25 cellular contexts compared by ENCODE assay signal in the genomic region with DNA sequence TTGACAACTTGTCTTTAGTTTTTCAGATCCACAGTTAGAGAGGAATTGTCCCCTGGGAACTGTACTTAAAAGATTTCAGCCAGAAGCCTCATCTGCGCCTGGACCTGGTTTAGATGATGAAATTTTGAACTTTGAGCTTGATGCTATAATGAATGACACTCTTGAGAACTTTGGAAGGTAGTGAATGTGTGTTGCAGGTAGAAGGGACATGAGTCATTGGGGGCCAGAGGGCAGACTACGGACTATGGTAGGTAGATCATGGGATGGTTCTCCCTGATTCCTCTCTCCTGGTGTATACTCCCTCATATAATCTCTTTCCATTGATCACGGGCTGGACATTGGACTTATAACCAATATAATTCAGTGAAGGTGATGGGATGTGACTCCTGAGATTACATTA. TPM values are rescaled to one million over a fixed set of nuclear protein-coding genes. Genes with fewer than 3 reads are reported as not detected.
DNase-seq lines count a peak whose midpoint lies in the region; ATAC-seq and TF ChIP-seq lines count a peak whose summit lies in the region.
"Had no signal": no experiment of that assay in that cellular context is flagged by ENCODE, and none has a peak within 500 bp of the region (broad histone marks: within the 10 kb centered on the region; RNA-seq: fewer than 3 reads in every experiment).

No MANE protein-coding gene starts in this region.

- peaks cover 21% of the 10 kb centered on the region for H3K4me1 ChIP-seq in Caco-2
- H3K4me1 ChIP-seq in OCI-LY7 (ENCODE audit: insufficient read depth, low read length, poor library complexity, severe bottlenecking), result peaks cover 3% of the 10 kb centered on the region
- H3K4me1 ChIP-seq: A549 had no signal

- no peaks in the 10 kb centered on the region for H3K36me3 Mint-ChIP-seq in Caco-2 (ENCODE audit: insufficient read depth, unreplicated experiment)
- H3K36me3 Mint-ChIP-seq: CD8-positive, alpha-beta T cell had no signal

- H3K27ac ChIP-seq in OCI-LY7 (ENCODE audit: low read depth, low read length, poor library complexity, severe bottlenecking), result no peak overlapping the region
- H3K27ac ChIP-seq: 22Rv1; A549; BLaER1 treated with 17β-estradiol and CSF1 and Interleukin-3, amounts not matched to agents 10 nM and 100 nM; C4-2B had no signal

- POLR2A ChIA-PET in Caco-2 (lab: Charles Lee) (no interaction called here), OCI-LY7 (lab: Charles Lee) (no interaction called here)

- DNase-seq in Caco-2, result peak; percentile 21 to 49
- DNase-seq in OCI-LY7 (ENCODE audit: low spot score), result no peak
- peak; percentile 57 for DNase-seq in mucosa of gallbladder (ENCODE audit: low spot score)
- DNase-seq in NOMO-1 (lab: John Stamatoyannopoulos, UW; ENCODE audit: unreplicated experiment in 2 of 2), result no peak
- DNase-seq in NCI-H1417 treated with DMSO at 0.1 percent for 48 hours (lab: John Stamatoyannopoulos, UW), result no peak
- DNase-seq: AML-193; CD4-positive, alpha-beta T cell; CD8-positive, alpha-beta T cell; DMS 273 treated with DMSO at 0.1 percent for 48 hours; DMS153; DMS53; DMS79; DND-41; EL; GDM1 had no signal

- no peak overlapping the region for H3K4me3 Mint-ChIP-seq in Caco-2 (ENCODE audit: unreplicated experiment)
- H3K4me3 Mint-ChIP-seq: B cell; CD4-positive, alpha-beta T cell; CD8-positive, alpha-beta T cell had no signal

- H3K4me2 ChIP-seq in OCI-LY7 (ENCODE audit: low read length), result no peak overlapping the region
- H3K4me2 ChIP-seq: A549 had no signal

- no peak overlapping the region for H3K27ac Mint-ChIP-seq in Caco-2 (ENCODE audit: unreplicated experiment)
- H3K27ac Mint-ChIP-seq: B cell; CD4-positive, alpha-beta T cell; CD8-positive, alpha-beta T cell had no signal

- H3K9me3 Mint-ChIP-seq in Caco-2 (ENCODE audit: unreplicated experiment), result peaks cover 10% of the 10 kb centered on the region

- no peaks in the 10 kb centered on the region for H3K9me3 ChIP-seq in Caco-2
- H3K9me3 ChIP-seq in OCI-LY7 (ENCODE audit: low read length), result peaks cover 24% of the 10 kb centered on the region; the same call in 1 of the 2 replicates
- H3K9me3 ChIP-seq: A549 had no signal

- H3K27me3 ChIP-seq in Caco-2 (replicated peaks; ENCODE audit: control insufficient read depth, insufficient read depth, low read length), result no peaks in the 10 kb centered on the region
- H3K27me3 ChIP-seq: BLaER1 treated with 17β-estradiol and CSF1 and Interleukin-3, amounts not matched to agents 10 nM and 100 nM had no signal

- H3K27me3 Mint-ChIP-seq in Caco-2 (ENCODE audit: insufficient read depth, unreplicated experiment), result no peaks in the 10 kb centered on the region
- H3K27me3 Mint-ChIP-seq: B cell; CD4-positive, alpha-beta T cell had no signal

- H3K79me2 ChIP-seq in OCI-LY7 (ENCODE audit: insufficient read depth, low read depth, low read length), result no peaks in the 10 kb centered on the region

- intact Hi-C loops in Caco-2 (cut with micrococcal nuclease; ENCODE audit: unreplicated experiment), result no loop called here
- intact Hi-C loops in OCI-LY7 (cut with micrococcal nuclease; ENCODE audit: unreplicated experiment), result no loop called here

- TF ChIP-seq CTCF in Caco-2 (IDR thresholded peaks at IDR 0.05; ENCODE audit: insufficient read depth in 1 of 2, low read depth in 1 of 2, low read length in 1 of 2, severe bottlenecking in 1 of 2, unreplicated experiment in 1 of 2), result no peak
- no peak for TF ChIP-seq CTCF in OCI-LY7 (conservative IDR thresholded peaks at IDR 0.05; ENCODE audit: low read length)

- H3K4me1 Mint-ChIP-seq in Caco-2 (ENCODE audit: low read depth, unreplicated experiment), result peaks cover 6% of the 10 kb centered on the region

- H3K36me3 ChIP-seq in Caco-2 (ENCODE audit: control insufficient read depth, insufficient read depth, low read length) (no peaks in the 10 kb centered on the region), OCI-LY7 (ENCODE audit: insufficient read depth, low read length) (peaks cover 34% of the 10 kb centered on the region; the same call in 1 of the 2 replicates)
- H3K36me3 ChIP-seq: BLaER1 treated with 17β-estradiol and CSF1 and Interleukin-3, amounts not matched to agents 10 nM and 100 nM had no signal

- no peaks in the 10 kb centered on the region for H3K9me2 ChIP-seq in OCI-LY7 (ENCODE audit: insufficient read depth, low read length)

- ATAC-seq in HG02981 (IDR thresholded peaks at IDR 0.05; ENCODE audit: unreplicated experiment), result no peak
- ATAC-seq: A549; CD8-positive, alpha-beta T cell; GM12878 had no signal

- BruUV-seq in Caco-2 (replicated peaks; lab: Mats Ljungman, UMichigan) (no TSS peak), OCI-LY7 (replicated peaks; lab: Mats Ljungman, UMichigan) (no TSS peak)

- peak overlapping the region; percentile 21; the same call in 1 of the 2 replicates for H2AFZ ChIP-seq in OCI-LY7 (ENCODE audit: low read length)

- H4K20me1 ChIP-seq in OCI-LY7 (ENCODE audit: insufficient read depth, low read length), result no peaks in the 10 kb centered on the region
- H4K20me1 ChIP-seq: BLaER1 treated with 17β-estradiol and CSF1 and Interleukin-3, amounts not matched to agents 10 nM and 100 nM had no signal

- H3K4me3 ChIP-seq in Caco-2 (ENCODE audit: low read depth, low read length) (no peak overlapping the region), OCI-LY7 (ENCODE audit: low read depth, low read length, poor library complexity, severe bottlenecking) (no peak overlapping the region)
- H3K4me3 ChIP-seq: A549; BLaER1 treated with 17β-estradiol and CSF1 and Interleukin-3, amounts not matched to agents 10 nM and 100 nM; GM12878 had no signal

- CTCF ChIA-PET in Caco-2 (lab: Charles Lee) (no interaction called here), OCI-LY7 (lab: Charles Lee; ENCODE audit: unreplicated experiment) (no interaction called here)

RNA-seq across cellular contexts. Expression of gene GLRA3, which starts 38.8 kb away (rescaled TPM):
- total RNA-seq in Caco-2 (2022) (not detected in 2 replicates), OCI-LY7 (2022) (1.1 and 1.6 TPM in 2 replicates), mucosa of gallbladder (not detected)
- total RNA-seq in OCI-LY7 (2014; rRNA removed; shearing (Covaris generic)), result 0.21 and 0.92 TPM in 2 replicates
- total RNA-seq: A172; CD4-positive, alpha-beta T cell; CD8-positive, alpha-beta T cell; Daoy; G401; GM12878 had no signal

RNA-seq across cellular contexts. Expression of gene ADAM29, which starts 50.3 kb away (rescaled TPM):
- total RNA-seq in Caco-2 (2022), result not detected in 2 replicates
- total RNA-seq in OCI-LY7 (2014; rRNA removed; shearing (Covaris generic)), result 1.0 and 1.7 TPM in 2 replicates
- 1.1 and 1.2 TPM in 2 replicates for total RNA-seq in OCI-LY7 (2022)
- total RNA-seq in mucosa of gallbladder, result not detected
- total RNA-seq: A172; B cell; CD4-positive, alpha-beta T cell; CD8-positive, alpha-beta T cell; Daoy; G401; GM12878 had no signal

Comparison
In these comparisons a context has a peak if more than half of its experiments do, and no peak if none do; other contexts are left out.
1. DNase-seq: peak in Caco-2 (2 of 2) and mucosa of gallbladder (single experiment); none in OCI-LY7 (single experiment), NOMO-1 (0 of 2) and NCI-H1417 treated with DMSO at 0.1 percent for 48 hours (single experiment).